ENCODE assay signal across 11 cellular contexts in genomic region chr7:75604408-75604807, GRCh38.
"Had no signal": no experiment of that assay in that cellular context is flagged by ENCODE, and none has a peak within 500 bp of the region (broad histone marks: within the 10 kb centered on the region; RNA-seq: fewer than 3 reads in every experiment).

No MANE protein-coding gene starts in this region.

- H3K27ac Mint-ChIP-seq: activated naive CD4-positive, alpha-beta T cell treated with anti-CD3 and anti-CD28 coated beads, Interleukin-2, amount 10 ng/mL, durations not matched to agents 7 days and 5 days; activated T-helper 2 cell treated with anti-CD3 and anti-CD28 coated beads, Interferon-gamma antibody, Interleukin-2, Interleukin-4, amounts not matched to agents 10 μg/mL and 5 μg/mL and 100 μg/mL, durations not matched to agents 14 hours and 24 hours and 36 hours had no signal

- H3K9me3 Mint-ChIP-seq: activated naive CD4-positive, alpha-beta T cell treated with anti-CD3 and anti-CD28 coated beads, Interleukin-2, amount 10 ng/mL, durations not matched to agents 7 days and 5 days; activated T-helper 2 cell treated with anti-CD3 and anti-CD28 coated beads, Interferon-gamma antibody, Interleukin-2, Interleukin-4, amounts not matched to agents 10 μg/mL and 5 μg/mL and 100 μg/mL, durations not matched to agents 14 hours and 24 hours and 36 hours had no signal

- H3K4me3 Mint-ChIP-seq: activated naive CD4-positive, alpha-beta T cell treated with anti-CD3 and anti-CD28 coated beads, Interleukin-2, amount 10 ng/mL, durations not matched to agents 7 days and 5 days had no signal

- DNase-seq: activated CD4-positive, alpha-beta T cell treated with anti-CD3 and anti-CD28 coated beads for 48 hours; activated naive CD4-positive, alpha-beta T cell treated with anti-CD3 and anti-CD28 coated beads, Interleukin-2, amount 10 ng/mL, durations not matched to agents 7 days and 5 days; central memory CD4-positive, alpha-beta T cell; cortex of kidney; hippocampal formation; kidney glomerular epithelial cell; stimulated activated CD4-positive, alpha-beta T cell treated with anti-CD3 and anti-CD28 coated beads, Interleukin-4, amount 100 ng/mL, for 4 hours; T-helper 9 cell; thyroid gland; uterus had no signal

- H3K4me1 Mint-ChIP-seq: activated naive CD4-positive, alpha-beta T cell treated with anti-CD3 and anti-CD28 coated beads, Interleukin-2, amount 10 ng/mL, durations not matched to agents 7 days and 5 days had no signal

- H3K36me3 Mint-ChIP-seq: activated naive CD4-positive, alpha-beta T cell treated with anti-CD3 and anti-CD28 coated beads, Interleukin-2, amount 10 ng/mL, durations not matched to agents 7 days and 5 days had no signal
